In genomic region chr10:23095966-23096813, GRCh38 we compare ENCODE assay signal across 8 cellular contexts. TPM values are rescaled to one million over a fixed set of nuclear protein-coding genes. Genes with fewer than 3 reads are reported as not detected.
DNase-seq lines count a peak whose midpoint lies in the region; ATAC-seq and TF ChIP-seq lines count a peak whose summit lies in the region.

No MANE protein-coding gene starts in this region.

- peak overlapping the region; percentile 71 for H3K27ac ChIP-seq in RWPE2 (ENCODE audit: poor library complexity, severe bottlenecking)
- peak overlapping the region; percentile 91 to 99 for H3K27ac ChIP-seq in right atrium auricular region

- H3K36me3 Mint-ChIP-seq in CD14-positive monocyte (peaks cover 9 to 12% of the 10 kb centered on the region in 2 donors), progenitor cell of endocrine pancreas (ENCODE audit: insufficient read depth) (peaks cover 18% of the 10 kb centered on the region)

- H3K9me3 ChIP-seq in RWPE2 (ENCODE audit: severe bottlenecking) (no peaks in the 10 kb centered on the region), right atrium auricular region (peaks cover 0 to 12% of the 10 kb centered on the region in 2 donors)

- H3K4me3 Mint-ChIP-seq in CD14-positive monocyte (peak overlapping the region; percentile 87 to 92), progenitor cell of endocrine pancreas (ENCODE audit: low read depth) (peak overlapping the region; percentile 95)

- intact Hi-C loops in CD14-positive monocyte (cut with micrococcal nuclease), result no loop called here

- TF ChIP-seq CTCF in CD14-positive monocyte (IDR thresholded peaks at IDR 0.05) (no peak), RWPE2 (IDR thresholded peaks at IDR 0.05; ENCODE audit: poor library complexity, severe bottlenecking) (no peak), right atrium auricular region (IDR thresholded peaks at IDR 0.05) (no peak), progenitor cell of endocrine pancreas (IDR thresholded peaks at IDR 0.05; ENCODE audit: unreplicated experiment) (no peak)

- DNase-seq in CD14-positive monocyte (ENCODE audit: low spot score) (no peak), RWPE2 (ENCODE audit: low spot score) (no peak), amniotic epithelial cell (ENCODE audit: low read depth) (peak; percentile 51), right atrium auricular region (ENCODE audit: low spot score) (peak; percentile 70), progenitor cell of endocrine pancreas (ENCODE audit: low spot score, unreplicated experiment) (peak; percentile 20), NCI-H2029 treated with DMSO at 0.1 percent for 48 hours (lab: John Stamatoyannopoulos, UW) (no peak)

- H3K4me3 ChIP-seq in RWPE2 (ENCODE audit: severe bottlenecking) (peak overlapping the region; percentile 97), right atrium auricular region (peak overlapping the region; percentile 79 to 90)

- H3K27ac Mint-ChIP-seq in CD14-positive monocyte (peak overlapping the region; percentile 80 to 97 (median 91)), progenitor cell of endocrine pancreas (peak overlapping the region; percentile 96)

- ATAC-seq in GM18909 (IDR thresholded peaks at IDR 0.05; ENCODE audit: poor library complexity, unreplicated experiment) (peak; percentile 58), HG03095 (IDR thresholded peaks at IDR 0.05; ENCODE audit: unreplicated experiment) (peak; percentile 52), RWPE2 (ENCODE audit: low read depth) (peak; percentile 50)

- H3K36me3 ChIP-seq in RWPE2 (ENCODE audit: low read depth) (no peaks in the 10 kb centered on the region), right atrium auricular region (no peaks in the 10 kb centered on the region)

- peaks cover 13 to 28% (median 23%) of the 10 kb centered on the region in 7 donors for H3K9me3 Mint-ChIP-seq in CD14-positive monocyte
- peaks cover 30% of the 10 kb centered on the region for H3K9me3 Mint-ChIP-seq in progenitor cell of endocrine pancreas (ENCODE audit: low read depth)

- H3K27me3 ChIP-seq in RWPE2 (ENCODE audit: insufficient read depth, poor library complexity, severe bottlenecking) (no peaks in the 10 kb centered on the region), right atrium auricular region (no peaks in the 10 kb centered on the region)

- H3K27me3 Mint-ChIP-seq in CD14-positive monocyte (ENCODE audit: low read depth in 3 of 3) (peaks cover 0 to 2% (median 0%) of the 10 kb centered on the region in 3 donors), progenitor cell of endocrine pancreas (no peaks in the 10 kb centered on the region)

- H3K4me1 Mint-ChIP-seq in CD14-positive monocyte, result peaks cover 26% of the 10 kb centered on the region
- H3K4me1 Mint-ChIP-seq in progenitor cell of endocrine pancreas (ENCODE audit: low read depth), result peaks cover 22% of the 10 kb centered on the region

- H3K4me1 ChIP-seq in RWPE2 (ENCODE audit: insufficient read depth, poor library complexity, severe bottlenecking), result peaks cover 14% of the 10 kb centered on the region
- H3K4me1 ChIP-seq in right atrium auricular region, result peaks cover 0 to 19% of the 10 kb centered on the region in 2 donors

RNA-seq across cellular contexts. Expression of gene MSRB2, which starts 0.8 kb away (rescaled TPM):
- 10 to 100 TPM; 31.6 to 37.3 TPM for polyA plus RNA-seq in CD14-positive monocyte
- total RNA-seq in right atrium auricular region, result 10 to 100 TPM; 68.6 to 71.0 TPM
- total RNA-seq in progenitor cell of endocrine pancreas, result 29.1 and 29.8 TPM in 2 replicates

Comparison
In these comparisons a context has a peak if more than half of its experiments do, and no peak if none do; other contexts are left out.
1. DNase-seq: peak in amniotic epithelial cell (single experiment), right atrium auricular region (single experiment) and progenitor cell of endocrine pancreas (single experiment); none in CD14-positive monocyte (single experiment), RWPE2 (single experiment) and NCI-H2029 treated with DMSO at 0.1 percent for 48 hours (single experiment).
2. Peak in every context shown above with its lines, with median percentiles within 50 percentile points of each other: ATAC-seq.